In the genomic region with DNA sequence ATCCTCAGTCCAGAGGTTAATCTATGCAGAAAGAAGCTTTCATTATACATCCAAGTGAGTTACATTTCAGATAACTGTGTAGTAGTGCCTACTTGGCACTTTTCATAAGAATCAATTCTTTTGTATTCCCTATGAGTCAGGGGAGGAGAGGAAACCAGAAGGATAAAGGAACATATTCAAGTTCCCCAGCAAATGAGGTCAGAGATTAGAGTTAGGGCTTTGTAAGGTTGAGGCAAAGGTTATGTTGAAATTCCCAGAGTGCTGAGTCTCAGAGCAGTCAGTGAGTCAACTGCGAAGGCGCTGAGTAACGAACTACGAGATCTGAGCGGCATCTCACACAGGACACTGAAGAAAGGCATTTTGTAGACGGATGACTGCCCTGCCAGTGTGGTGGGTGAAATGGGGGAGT, we compare ENCODE assay signal across 13 cellular contexts. TPM values are rescaled to one million over a fixed set of nuclear protein-coding genes. Genes with fewer than 3 reads are reported as not detected.
DNase-seq lines count a peak whose midpoint lies in the region; ATAC-seq, FAIRE-seq and TF ChIP-seq lines count a peak whose summit lies in the region.
"Had no signal": no experiment of that assay in that cellular context is flagged by ENCODE, and none has a peak within 500 bp of the region (broad histone marks: within the 10 kb centered on the region; RNA-seq: fewer than 3 reads in every experiment).

No MANE protein-coding gene starts in this region.

- no peaks in the 10 kb centered on the region for H3K9me3 Mint-ChIP-seq in activated CD8-positive, alpha-beta memory T cell treated with anti-CD3 and anti-CD28 coated beads, Interleukin-2, amount 10 ng/mL, durations not matched to agents 7 days and 5 days (ENCODE audit: low read depth)
- peaks cover 0 to 10% (median 3%) of the 10 kb centered on the region in 5 donors for H3K9me3 Mint-ChIP-seq in CD8-positive, alpha-beta memory T cell
- H3K9me3 Mint-ChIP-seq: activated T-helper 2 cell treated with anti-CD3 and anti-CD28 coated beads, Interferon-gamma antibody, Interleukin-2, Interleukin-4, amounts not matched to agents 10 μg/mL and 5 μg/mL and 100 μg/mL, durations not matched to agents 14 hours and 24 hours and 36 hours had no signal

- no peak overlapping the region for H3K27ac Mint-ChIP-seq in T-helper 17 cell
- no peak overlapping the region for H3K27ac Mint-ChIP-seq in activated CD8-positive, alpha-beta memory T cell treated with anti-CD3 and anti-CD28 coated beads, Interleukin-2, amount 10 ng/mL, durations not matched to agents 7 days and 5 days
- H3K27ac Mint-ChIP-seq in CD8-positive, alpha-beta memory T cell = no peak overlapping the region
- H3K27ac Mint-ChIP-seq: activated T-helper 2 cell treated with anti-CD3 and anti-CD28 coated beads, Interferon-gamma antibody, Interleukin-2, Interleukin-4, amounts not matched to agents 10 μg/mL and 5 μg/mL and 100 μg/mL, durations not matched to agents 14 hours and 24 hours and 36 hours; CD4-positive, alpha-beta T cell had no signal

- H3K27ac ChIP-seq in fibroblast of lung (ENCODE audit: insufficient read depth, low read length) (no peak overlapping the region), neuronal stem cell (replicated peaks; ENCODE audit: low read length) (no peak overlapping the region)
- no peak overlapping the region for H3K27ac ChIP-seq in CD8-positive, alpha-beta memory T cell (ENCODE audit: low read depth, low read length)
- H3K27ac ChIP-seq: ovary had no signal

- H2BK120ac ChIP-seq in neuronal stem cell (ENCODE audit: low read depth, low read length) = no peak overlapping the region

- no peak overlapping the region for H2AFZ ChIP-seq in fibroblast of lung (ENCODE audit: low read length)
- peak overlapping the region; percentile 54 for H2AFZ ChIP-seq in neuronal stem cell (ENCODE audit: low read length)

- peak; percentile 94 for FAIRE-seq in RCC 7860 (lab: Jason Lieb, UNC)

- H3K36me3 ChIP-seq in fibroblast of lung (ENCODE audit: control insufficient read depth, insufficient read depth, low read length) = no peaks in the 10 kb centered on the region
- no peaks in the 10 kb centered on the region for H3K36me3 ChIP-seq in neuronal stem cell (replicated peaks in 1 of 2; ENCODE audit: control insufficient read depth in 2 of 2, insufficient read depth in 2 of 2, low read length in 2 of 2)
- no peaks in the 10 kb centered on the region for H3K36me3 ChIP-seq in CD8-positive, alpha-beta memory T cell (ENCODE audit: insufficient read depth, low read length)
- H3K36me3 ChIP-seq: ovary had no signal

- H3K4me3 Mint-ChIP-seq in T-helper 17 cell = no peak overlapping the region
- no peak overlapping the region for H3K4me3 Mint-ChIP-seq in activated CD8-positive, alpha-beta memory T cell treated with anti-CD3 and anti-CD28 coated beads, Interleukin-2, amount 10 ng/mL, durations not matched to agents 7 days and 5 days
- H3K4me3 Mint-ChIP-seq in CD8-positive, alpha-beta memory T cell = no peak overlapping the region
- H3K4me3 Mint-ChIP-seq: CD4-positive, alpha-beta T cell had no signal

- no peak overlapping the region for H4K91ac ChIP-seq in neuronal stem cell (ENCODE audit: low read depth, low read length, poor library complexity)

- POLR2A ChIA-PET in CD8-positive, alpha-beta memory T cell (lab: Charles Lee) = no interaction called here

- no peaks in the 10 kb centered on the region for H3K79me1 ChIP-seq in neuronal stem cell (ENCODE audit: low read depth, low read length)

- H3K4me3 ChIP-seq in fibroblast of lung (replicated peaks in 1 of 4; ENCODE audit: control extremely low read depth in 1 of 4, insufficient read depth in 1 of 4, low read depth in 3 of 4, low read length in 4 of 4) (no peak overlapping the region), neuronal stem cell (ENCODE audit: low read length in 2 of 2) (no peak overlapping the region)
- no peak overlapping the region for H3K4me3 ChIP-seq in CD8-positive, alpha-beta memory T cell (ENCODE audit: low read length)
- H3K4me3 ChIP-seq: ovary had no signal

- ATAC-seq in T-helper 17 cell = no peak
- no peak for ATAC-seq in HG02938 (IDR thresholded peaks at IDR 0.05; ENCODE audit: unreplicated experiment)
- ATAC-seq in activated CD8-positive, alpha-beta memory T cell treated with anti-CD3 and anti-CD28 coated beads, Interleukin-2, amount 10 ng/mL, durations not matched to agents 7 days and 5 days = no peak

- peaks cover 6% of the 10 kb centered on the region for H3K27me3 Mint-ChIP-seq in T-helper 17 cell
- peaks cover 4% of the 10 kb centered on the region for H3K27me3 Mint-ChIP-seq in activated CD8-positive, alpha-beta memory T cell treated with anti-CD3 and anti-CD28 coated beads, Interleukin-2, amount 10 ng/mL, durations not matched to agents 7 days and 5 days
- peaks cover 6 to 17% of the 10 kb centered on the region in 2 donors for H3K27me3 Mint-ChIP-seq in CD8-positive, alpha-beta memory T cell

- no peak overlapping the region for H2BK5ac ChIP-seq in neuronal stem cell (ENCODE audit: low read length)

- TF ChIP-seq CTCF in fibroblast of lung (conservative IDR thresholded peaks at IDR 0.05 in 1 of 2, IDR thresholded peaks at IDR 0.05 in 1 of 2; ENCODE audit: low read depth in 1 of 2, low read length in 2 of 2) = no peak

- CTCF ChIA-PET in activated CD8-positive, alpha-beta memory T cell treated with anti-CD3 and anti-CD28 coated beads, Interleukin-2, amount 10 ng/mL, durations not matched to agents 7 days and 5 days (lab: Charles Lee) = no interaction called here
- CTCF ChIA-PET in CD8-positive, alpha-beta memory T cell (lab: Charles Lee) = no interaction called here

- H3K14ac ChIP-seq in neuronal stem cell (ENCODE audit: low read length) = no peak overlapping the region

- H3K9ac ChIP-seq in fibroblast of lung (ENCODE audit: insufficient read depth, low read length) (no peak overlapping the region), neuronal stem cell (ENCODE audit: low read depth, low read length, poor library complexity) (no peak overlapping the region)

- H3K23ac ChIP-seq in neuronal stem cell (ENCODE audit: low read depth, low read length, poor library complexity) = no peak overlapping the region

- DNase-seq in EH (ENCODE audit: low read depth) (peak; percentile 15), RCC 7860 (ENCODE audit: low spot score) (peak; percentile 93), fibroblast of lung (ENCODE audit: low read depth in 2 of 2) (peak; percentile 54 to 81), neuronal stem cell (ENCODE audit: low spot score) (no peak), T-helper 17 cell (no peak)
- no peak for DNase-seq in activated CD8-positive, alpha-beta memory T cell treated with anti-CD3 and anti-CD28 coated beads, Interleukin-2, amount 10 ng/mL, durations not matched to agents 7 days and 5 days
- no peak for DNase-seq in CD8-positive, alpha-beta memory T cell
- DNase-seq: CD4-positive, alpha-beta T cell; NCI-H2081 treated with DMSO at 0.1 percent for 48 hours; ovary had no signal

- H3K36me3 Mint-ChIP-seq in T-helper 17 cell (ENCODE audit: low read depth) = peaks cover 9% of the 10 kb centered on the region
- H3K36me3 Mint-ChIP-seq in activated CD8-positive, alpha-beta memory T cell treated with anti-CD3 and anti-CD28 coated beads, Interleukin-2, amount 10 ng/mL, durations not matched to agents 7 days and 5 days = peaks cover 2% of the 10 kb centered on the region
- peaks cover 0 to 15% (median 0%) of the 10 kb centered on the region in 3 donors for H3K36me3 Mint-ChIP-seq in CD8-positive, alpha-beta memory T cell

- peaks cover 12% of the 10 kb centered on the region for H3K4me1 Mint-ChIP-seq in T-helper 17 cell
- H3K4me1 Mint-ChIP-seq in activated CD8-positive, alpha-beta memory T cell treated with anti-CD3 and anti-CD28 coated beads, Interleukin-2, amount 10 ng/mL, durations not matched to agents 7 days and 5 days = peaks cover 1% of the 10 kb centered on the region
- H3K4me1 Mint-ChIP-seq in CD8-positive, alpha-beta memory T cell = no peaks in the 10 kb centered on the region

- WGBS in neuronal stem cell (ENCODE audit: extremely low coverage in 2 of 2, insufficient read length in 2 of 2, insufficient replicate concordance in 1 of 2), 2 donors = no CpG with 5 or more reads among the region's 6 CpGs

- H3K27me3 ChIP-seq in fibroblast of lung (ENCODE audit: control insufficient read depth, insufficient read depth, low read length) (no peaks in the 10 kb centered on the region), neuronal stem cell (ENCODE audit: control insufficient read depth in 3 of 3, insufficient read depth in 3 of 3, low read depth in 1 of 3, low read length in 3 of 3) (no peaks in the 10 kb centered on the region)
- no peaks in the 10 kb centered on the region for H3K27me3 ChIP-seq in CD8-positive, alpha-beta memory T cell (ENCODE audit: insufficient read depth, low read length, poor library complexity, severe bottlenecking)
- H3K27me3 ChIP-seq: ovary had no signal

- no peak overlapping the region for H2AK5ac ChIP-seq in neuronal stem cell (ENCODE audit: low read depth, low read length)

- H3K9me3 ChIP-seq in fibroblast of lung (ENCODE audit: control insufficient read depth, insufficient read depth, low read depth, low read length) = no peaks in the 10 kb centered on the region
- no peaks in the 10 kb centered on the region for H3K9me3 ChIP-seq in neuronal stem cell (replicated peaks in 1 of 2; ENCODE audit: control insufficient read depth in 2 of 2, insufficient read depth in 1 of 2, low read depth in 1 of 2, low read length in 2 of 2)
- H3K9me3 ChIP-seq in T-helper 17 cell (ENCODE audit: control insufficient read depth, low read length, poor library complexity, severe bottlenecking) = no peaks in the 10 kb centered on the region
- no peaks in the 10 kb centered on the region for H3K9me3 ChIP-seq in CD8-positive, alpha-beta memory T cell (ENCODE audit: low read length)
- H3K9me3 ChIP-seq: ovary had no signal

- no peak overlapping the region for H3K4me2 ChIP-seq in fibroblast of lung (ENCODE audit: extremely low read depth, insufficient read depth, low read length)
- H3K4me2 ChIP-seq in neuronal stem cell (ENCODE audit: insufficient read depth, low read length, poor library complexity, severe bottlenecking) = no peak overlapping the region

- no peaks in the 10 kb centered on the region for H3K79me2 ChIP-seq in fibroblast of lung (ENCODE audit: control insufficient read depth, insufficient read depth, low read length)

- no peak overlapping the region for H3K18ac ChIP-seq in neuronal stem cell (ENCODE audit: low read length)

- no peak overlapping the region for H4K8ac ChIP-seq in neuronal stem cell (ENCODE audit: low read depth, low read length)

- no peaks in the 10 kb centered on the region for H4K20me1 ChIP-seq in fibroblast of lung (ENCODE audit: control insufficient read depth, extremely low read depth, insufficient read depth, low read length)

- H3K4me1 ChIP-seq in fibroblast of lung (ENCODE audit: control insufficient read depth, extremely low read depth, insufficient read depth, low read length) (no peaks in the 10 kb centered on the region), neuronal stem cell (ENCODE audit: control insufficient read depth in 2 of 2, insufficient read depth in 1 of 2, low read depth in 1 of 2, low read length in 2 of 2) (peaks cover 5 to 12% of the 10 kb centered on the region in 2 donors)
- H3K4me1 ChIP-seq in CD8-positive, alpha-beta memory T cell (ENCODE audit: insufficient read depth, low read length) = no peaks in the 10 kb centered on the region

- no peak overlapping the region for H2BK12ac ChIP-seq in neuronal stem cell (ENCODE audit: low read length)

- no peak overlapping the region for H2BK15ac ChIP-seq in neuronal stem cell (ENCODE audit: low read length)

- H3K4ac ChIP-seq in neuronal stem cell (ENCODE audit: low read length) = no peak overlapping the region

RNA-seq across cellular contexts. Expression of gene ME2, which starts 25.1 kb away (rescaled TPM):
- 43.9 and 57.0 TPM in 2 replicates for total RNA-seq in fibroblast of lung
- polyA plus RNA-seq in fibroblast of lung = 40.5 and 62.5 TPM in 2 replicates
- polyA plus RNA-seq in fibroblast of lung (2012) = 23.2 and 34.6 TPM in 2 replicates
- polyA minus RNA-seq in fibroblast of lung (ENCODE audit: low replicate concordance) = 11.4 and 15.2 TPM in 2 replicates
- polyA plus RNA-seq in neuronal stem cell (2013, experiment 1 of 2) = 60.4 TPM
- polyA plus RNA-seq in neuronal stem cell (2013, experiment 2 of 2) = 63.1 TPM
- 10 to 100 TPM; 26.7 to 34.2 TPM for total RNA-seq in T-helper 17 cell
- total RNA-seq in activated CD8-positive, alpha-beta memory T cell treated with anti-CD3 and anti-CD28 coated beads, Interleukin-2, amount 10 ng/mL, durations not matched to agents 7 days and 5 days = 10 to 100 TPM; 77.2 to 86.9 TPM
- total RNA-seq in CD8-positive, alpha-beta memory T cell = 100 to 1,000 TPM; 114 to 120 TPM
- 53.9 TPM for polyA plus RNA-seq in CD8-positive, alpha-beta memory T cell

RNA-seq across cellular contexts. Expression of gene MRO, which starts 34.1 kb away (rescaled TPM):
- total RNA-seq in fibroblast of lung (under 0.01 TPM in 2 replicates), T-helper 17 cell (not detected)
- 0.01 and 0.02 TPM in 2 replicates for polyA plus RNA-seq in fibroblast of lung
- not detected in 2 replicates for polyA plus RNA-seq in fibroblast of lung (2012)
- polyA minus RNA-seq in fibroblast of lung (ENCODE audit: low replicate concordance) = not detected in 2 replicates
- 0.15 TPM for polyA plus RNA-seq in neuronal stem cell (2013, experiment 1 of 2)
- polyA plus RNA-seq in neuronal stem cell (2013, experiment 2 of 2) = 0.04 TPM
- total RNA-seq in activated CD8-positive, alpha-beta memory T cell treated with anti-CD3 and anti-CD28 coated beads, Interleukin-2, amount 10 ng/mL, durations not matched to agents 7 days and 5 days = not detected
- total RNA-seq in CD8-positive, alpha-beta memory T cell = under 1 TPM in 1 of 2 experiments, not detected in 1; 0.18 TPM
- not detected for polyA plus RNA-seq in CD8-positive, alpha-beta memory T cell
- total RNA-seq: activated T-helper 2 cell treated with anti-CD3 and anti-CD28 coated beads, Interferon-gamma antibody, Interleukin-2, Interleukin-4, amounts not matched to agents 10 μg/mL and 5 μg/mL and 100 μg/mL, durations not matched to agents 14 hours and 24 hours and 36 hours; CD4-positive, alpha-beta T cell; T-helper 2 cell treated with Interferon-gamma antibody and Interleukin-4, amounts not matched to agents 100 ng/mL and 5 ng/mL, for 36 hours had no signal

Comparison
In these comparisons a context has a peak if more than half of its experiments do, and no peak if none do; other contexts are left out.
1. DNase-seq: peak in EH (single experiment), RCC 7860 (single experiment) and fibroblast of lung (2 of 2); none in neuronal stem cell (single experiment), T-helper 17 cell (0 of 3), activated CD8-positive, alpha-beta memory T cell treated with anti-CD3 and anti-CD28 coated beads, Interleukin-2, amount 10 ng/mL, durations not matched to agents 7 days and 5 days (single experiment) and CD8-positive, alpha-beta memory T cell (0 of 5).